In genomic region chr16:84349852-84350565, GRCh38 we compare ENCODE assay signal across 1 cellular context.
TF ChIP-seq lines count a peak whose summit lies in the region.

No MANE protein-coding gene starts in this region.

TF ChIP-seq in H1, 55 proteins besides CTCF, POLR2A, EP300 and RAD21:
- TF ChIP-seq SAP30 (IDR thresholded peaks at IDR 0.05; ENCODE audit: insufficient read depth, insufficient replicate concordance, low read length) (no peak), KDM1A (IDR thresholded peaks at IDR 0.05; ENCODE audit: borderline replicate concordance, low read length) (no peak), TEAD4 (IDR thresholded peaks at IDR 0.05; ENCODE audit: low read depth, low read length) (no peak), RBBP5 (IDR thresholded peaks at IDR 0.05; ENCODE audit: borderline replicate concordance, low read depth, low read length) (no peak), TAF7 (optimal IDR thresholded peaks at IDR 0.05; ENCODE audit: borderline replicate concordance, low read depth, low read length) (no peak), SIX5 (IDR thresholded peaks at IDR 0.05; ENCODE audit: low read depth, low read length) (no peak), GABPA (IDR thresholded peaks at IDR 0.05; ENCODE audit: borderline replicate concordance, insufficient read depth, low read length) (no peak), E2F6 (IDR thresholded peaks at IDR 0.05) (no peak), ZNF274 (IDR thresholded peaks at IDR 0.05; ENCODE audit: borderline replicate concordance, extremely low read depth, low read length) (no peak), CEBPB (IDR thresholded peaks at IDR 0.05; ENCODE audit: low read depth, low read length) (no peak), RFX5 (IDR thresholded peaks at IDR 0.05; ENCODE audit: borderline replicate concordance, low read depth, low read length) (no peak), POU5F1 (IDR thresholded peaks at IDR 0.05; ENCODE audit: low read depth, low read length) (no peak)
TF ChIP-seq in H1: peak in this region for 0.
